11 cellular contexts compared by ENCODE assay signal in the genomic region with DNA sequence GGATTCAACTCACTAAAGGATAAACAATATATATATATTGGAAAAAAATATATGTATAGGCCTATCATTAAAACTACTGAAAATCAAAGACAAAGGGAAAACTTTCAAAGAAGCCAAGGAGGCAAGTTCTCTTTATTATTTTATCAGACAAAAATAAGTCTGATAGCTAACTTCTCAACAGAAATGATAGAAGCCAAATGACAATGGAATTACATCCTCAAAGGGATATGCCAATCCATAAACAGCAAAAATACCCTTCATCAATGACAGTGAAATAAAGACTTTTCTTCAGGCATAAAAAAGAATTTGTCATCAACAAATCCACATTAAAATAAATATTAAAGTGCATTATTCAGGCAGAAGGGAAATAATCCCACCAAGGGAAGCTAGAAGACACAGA.
"Had no signal": no experiment of that assay in that cellular context is flagged by ENCODE, and none has a peak within 500 bp of the region (broad histone marks: within the 10 kb centered on the region; RNA-seq: fewer than 3 reads in every experiment).

No MANE protein-coding gene starts in this region.

- H3K4me3 Mint-ChIP-seq: GM23338, H9, HFFc6 had no signal

- H3K36me3 ChIP-seq: HAP-1 had no signal

- H3K4me3 ChIP-seq: GM23248, GM23338, HAP-1 had no signal

- H2AFZ ChIP-seq: GM23248, GM23338 had no signal

- H3K4me2 ChIP-seq: GM23338 had no signal

- FAIRE-seq: H1, H54 had no signal

- ATAC-seq: GM23338, HCT116 had no signal

- H3K27ac ChIP-seq: GM23248 had no signal

- H3K4me1 ChIP-seq: HAP-1 had no signal

- DNase-seq: GM23248, GOT3, H7, H9, HCEC 1CT, HFFc6 had no signal

- H3K9ac ChIP-seq: GM23248 had no signal

- H3K27ac Mint-ChIP-seq: GM23338, H9, HFFc6 had no signal
